Comparison of ENCODE assay signal across 8 cellular contexts in genomic region chr19:49987159-49987698, GRCh38. TPM values are rescaled to one million over a fixed set of nuclear protein-coding genes. Genes with fewer than 3 reads are reported as not detected.
DNase-seq lines count a peak whose midpoint lies in the region; ATAC-seq and TF ChIP-seq lines count a peak whose summit lies in the region.

No MANE protein-coding gene starts in this region.

- ATAC-seq in esophagus mucosa (peak; percentile 89), naive B cell (ENCODE audit: low read depth in 2 of 2) (peak; percentile 81), GM21390 (IDR thresholded peaks at IDR 0.05; ENCODE audit: unreplicated experiment) (no peak), GM18870 (IDR thresholded peaks at IDR 0.05; ENCODE audit: unreplicated experiment) (no peak)

- peaks cover 8 to 35% of the 10 kb centered on the region in 2 donors for H3K36me3 Mint-ChIP-seq in naive B cell

- peak overlapping the region in 3 of 8 donors; percentile 9 to 30 (median 22) for H3K4me3 Mint-ChIP-seq in naive B cell

- no peaks in the 10 kb centered on the region for H3K9me3 ChIP-seq in OCI-LY7 (ENCODE audit: low read length)

- H3K36me3 ChIP-seq in OCI-LY7 (ENCODE audit: insufficient read depth, low read length), result peaks cover 5% of the 10 kb centered on the region; the same call in 1 of the 2 replicates

- TF ChIP-seq CTCF in GM10248 (IDR thresholded peaks at IDR 0.05; ENCODE audit: control extremely low read depth, extremely low read depth, low read depth, missing control alignments) (no peak), OCI-LY7 (conservative IDR thresholded peaks at IDR 0.05; ENCODE audit: low read length) (no peak)

- peaks cover 0 to 5% (median 0%) of the 10 kb centered on the region in 7 donors for H3K9me3 Mint-ChIP-seq in naive B cell

- no peak overlapping the region for H3K27ac ChIP-seq in OCI-LY7 (ENCODE audit: low read depth, low read length, poor library complexity, severe bottlenecking)

- H3K4me1 Mint-ChIP-seq in naive B cell, result peaks cover 0 to 19% (median 6%) of the 10 kb centered on the region in 3 donors

- H2AFZ ChIP-seq in OCI-LY7 (ENCODE audit: low read length), result no peak overlapping the region

- no peaks in the 10 kb centered on the region for H3K4me1 ChIP-seq in OCI-LY7 (ENCODE audit: insufficient read depth, low read length, poor library complexity, severe bottlenecking)

- no peak overlapping the region for H3K4me2 ChIP-seq in OCI-LY7 (ENCODE audit: low read length)

- CTCF ChIA-PET in GM10248 (lab: Yijun Ruan, JAX) (interaction anchor here (1.1 kb wide), 1 partner anchor 36 kb away, joined by 3 read pairs; no protein-coding TSS in a partner anchor), OCI-LY7 (lab: Charles Lee; ENCODE audit: unreplicated experiment) (no interaction called here)

- intact Hi-C loops in OCI-LY7 (cut with micrococcal nuclease; ENCODE audit: unreplicated experiment), result no loop called here

- DNase-seq in GM10248 (ENCODE audit: extremely low spot score), result peak; percentile 82
- peak; percentile 90 for DNase-seq in OCI-LY7 (ENCODE audit: low spot score)
- DNase-seq in activated T-cell treated with anti-CD3 and anti-CD28 coated beads for 4 hours, result peak; percentile 48
- peak; percentile 81 for DNase-seq in naive B cell
- DNase-seq in stimulated activated CD8-positive, alpha-beta memory T cell treated with anti-CD3 and anti-CD28 coated beads, Interleukin-7, amount 100 ng/mL, for 24 hours (ENCODE audit: low read depth), result peak; percentile 53

- H3K9me2 ChIP-seq in OCI-LY7 (ENCODE audit: insufficient read depth, low read length), result no peaks in the 10 kb centered on the region

- BruUV-seq in OCI-LY7 (replicated peaks; lab: Mats Ljungman, UMichigan), result no TSS peak

- H3K27ac Mint-ChIP-seq in naive B cell, result peak overlapping the region; percentile 22 to 89 (median 62)

- H3K4me3 ChIP-seq in OCI-LY7 (ENCODE audit: low read depth, low read length, poor library complexity, severe bottlenecking), result no peak overlapping the region

- no peaks in the 10 kb centered on the region for H3K27me3 Mint-ChIP-seq in naive B cell

- POLR2A ChIA-PET in GM10248 (lab: Yijun Ruan, JAX), result no interaction called here
- POLR2A ChIA-PET in OCI-LY7 (lab: Charles Lee), result no interaction called here

- H3K79me2 ChIP-seq in OCI-LY7 (ENCODE audit: insufficient read depth, low read depth, low read length), result no peaks in the 10 kb centered on the region

- H4K20me1 ChIP-seq in OCI-LY7 (ENCODE audit: insufficient read depth, low read length), result no peaks in the 10 kb centered on the region

RNA-seq across cellular contexts. Expression of gene SIGLEC11, which starts 26.3 kb away (rescaled TPM):
- not detected in 2 replicates for total RNA-seq in OCI-LY7 (2014; rRNA removed; shearing (Covaris generic))
- not detected in 2 replicates for total RNA-seq in OCI-LY7 (2022)
- total RNA-seq in esophagus mucosa, result not detected
- not detected for polyA plus RNA-seq in naive B cell (ENCODE audit: low read depth in 6 of 6)

RNA-seq across cellular contexts. Expression of gene VRK3, which starts 37.9 kb away (rescaled TPM):
- total RNA-seq in OCI-LY7 (2014; rRNA removed; shearing (Covaris generic)), result 34.5 and 39.9 TPM in 2 replicates
- total RNA-seq in OCI-LY7 (2022), result 47.3 and 62.7 TPM in 2 replicates
- 20.3 TPM for total RNA-seq in esophagus mucosa
- polyA plus RNA-seq in naive B cell (ENCODE audit: low read depth in 6 of 6), result 100 to 1,000 TPM in 1 of 6 donors, 10 to 100 TPM in 5; 78.8 to 121 (median 89.0) TPM

RNA-seq across cellular contexts. Expression of gene ZNF473, which starts 38.6 kb away (rescaled TPM):
- total RNA-seq in OCI-LY7 (2014; rRNA removed; shearing (Covaris generic)), result 23.1 and 27.4 TPM in 2 replicates
- total RNA-seq in OCI-LY7 (2022) (16.0 and 16.9 TPM in 2 replicates), esophagus mucosa (6.7 TPM)
- polyA plus RNA-seq in naive B cell (ENCODE audit: low read depth in 6 of 6), result 1 to 10 TPM; 3.1 to 8.6 (median 5.4) TPM

RNA-seq across cellular contexts. Expression of gene NUP62, which starts 57.9 kb away (rescaled TPM):
- 56.3 and 75.6 TPM in 2 replicates for total RNA-seq in OCI-LY7 (2014; rRNA removed; shearing (Covaris generic))
- total RNA-seq in OCI-LY7 (2022) (70.1 and 76.3 TPM in 2 replicates), esophagus mucosa (23.6 TPM)
- polyA plus RNA-seq in naive B cell (ENCODE audit: low read depth in 6 of 6), result 10 to 100 TPM; 30.3 to 59.2 (median 51.3) TPM

RNA-seq across cellular contexts. Expression of gene ATF5, which starts 58.2 kb away (rescaled TPM):
- total RNA-seq in OCI-LY7 (2014; rRNA removed; shearing (Covaris generic)), result 265 and 268 TPM in 2 replicates
- total RNA-seq in OCI-LY7 (2022) (527 and 597 TPM in 2 replicates), esophagus mucosa (15.1 TPM)
- under 1 TPM in 5 of 6 donors, not detected in 1; 0.49 to 0.99 (median 0.71) TPM for polyA plus RNA-seq in naive B cell (ENCODE audit: low read depth in 6 of 6)

Comparison
In these comparisons a context has a peak if more than half of its experiments do, and no peak if none do; other contexts are left out.
1. ATAC-seq: peak in esophagus mucosa (single experiment) and naive B cell (2 of 2); none in GM21390 (single experiment) and GM18870 (single experiment).
2. Peak in every context shown above with its lines, with median percentiles within 50 percentile points of each other: DNase-seq.